Comparison of ENCODE assay signal across 9 cellular contexts in the genomic region with DNA sequence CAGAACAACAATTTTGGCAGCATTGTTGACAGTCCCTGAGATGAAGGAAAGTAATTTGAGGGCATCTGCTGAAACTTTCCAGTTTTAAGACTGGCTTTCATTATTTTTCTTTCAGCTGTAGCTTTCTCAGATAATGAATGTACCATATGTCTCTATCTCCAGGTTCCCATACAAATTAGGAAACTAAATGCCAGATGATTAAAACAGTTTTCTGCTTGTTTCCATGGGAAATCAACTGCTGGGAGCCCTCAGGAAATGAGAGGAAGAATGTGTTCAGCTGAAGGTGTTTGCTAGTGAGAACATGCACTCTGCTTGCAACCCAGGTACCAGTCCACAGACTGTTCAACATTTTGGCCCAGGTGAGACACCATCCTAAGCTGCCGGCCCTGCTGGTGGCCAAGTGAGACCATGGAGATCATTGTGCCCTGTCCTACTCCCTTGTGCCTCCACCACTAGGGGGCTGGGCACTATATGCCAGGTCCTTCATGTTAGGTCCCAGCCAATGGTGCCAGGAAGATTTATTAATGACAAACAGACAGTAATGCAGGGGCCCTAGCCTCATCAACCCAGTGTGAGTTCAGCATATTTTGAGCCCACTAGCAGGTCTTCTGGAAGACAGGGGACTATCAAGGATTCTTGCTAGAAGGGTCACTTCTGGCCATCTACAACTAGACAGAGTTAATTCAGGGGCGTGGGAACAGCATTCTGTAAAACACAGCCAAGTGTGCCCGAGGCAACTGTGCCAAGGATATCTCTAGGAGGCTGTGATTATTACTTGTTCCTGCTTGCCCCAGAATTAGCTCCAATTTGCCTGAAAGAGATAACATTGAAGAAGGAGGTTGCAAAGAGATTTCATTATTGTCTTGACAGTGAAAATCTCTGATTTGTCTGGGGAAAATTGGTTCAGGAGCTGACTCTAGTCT. TPM values are rescaled to one million over a fixed set of nuclear protein-coding genes. Genes with fewer than 3 reads are reported as not detected.
A peak's percentile ranks its signal among the peaks of the same experiment; 100 is the strongest.
DNase-seq lines count a peak whose midpoint lies in the region; ATAC-seq and TF ChIP-seq lines count a peak whose summit lies in the region.
"Had no signal": no experiment of that assay in that cellular context is flagged by ENCODE, and none has a peak within 500 bp of the region (broad histone marks: within the 10 kb centered on the region; RNA-seq: fewer than 3 reads in every experiment).

No MANE protein-coding gene starts in this region.

- H3K36me3 Mint-ChIP-seq in activated CD8-positive, alpha-beta T cell treated with anti-CD3 and anti-CD28 coated beads for 36 hours (ENCODE audit: low read depth), result peaks cover 51% of the 10 kb centered on the region
- H3K36me3 Mint-ChIP-seq in activated CD8-positive, alpha-beta T cell treated with anti-CD3 and anti-CD28 coated beads, Interleukin-2, amount 10 ng/mL, durations not matched to agents 7 days and 5 days (ENCODE audit: low read depth), result peaks cover 49% of the 10 kb centered on the region

- H3K4me3 Mint-ChIP-seq in activated CD8-positive, alpha-beta T cell treated with anti-CD3 and anti-CD28 coated beads for 36 hours, result no peak overlapping the region
- H3K4me3 Mint-ChIP-seq in activated CD8-positive, alpha-beta T cell treated with anti-CD3 and anti-CD28 coated beads, Interleukin-2, amount 10 ng/mL, durations not matched to agents 7 days and 5 days, result no peak overlapping the region
- H3K4me3 Mint-ChIP-seq: dendritic cell treated with granulocyte-macrophage colony-stimulating factor and Interleukin-4, amounts not matched to agents 40 ng/mL and 50 ng/mL, for 4 days had no signal

- peaks cover 21% of the 10 kb centered on the region for H3K9me3 Mint-ChIP-seq in activated CD8-positive, alpha-beta T cell treated with anti-CD3 and anti-CD28 coated beads for 36 hours
- H3K9me3 Mint-ChIP-seq in activated CD8-positive, alpha-beta T cell treated with anti-CD3 and anti-CD28 coated beads, Interleukin-2, amount 10 ng/mL, durations not matched to agents 7 days and 5 days (ENCODE audit: insufficient read depth), result peaks cover 11% of the 10 kb centered on the region

- H3K4me1 Mint-ChIP-seq in activated CD8-positive, alpha-beta T cell treated with anti-CD3 and anti-CD28 coated beads for 36 hours (ENCODE audit: low read depth), result peaks cover 70% of the 10 kb centered on the region
- H3K4me1 Mint-ChIP-seq in activated CD8-positive, alpha-beta T cell treated with anti-CD3 and anti-CD28 coated beads, Interleukin-2, amount 10 ng/mL, durations not matched to agents 7 days and 5 days (ENCODE audit: low read depth), result peaks cover 63% of the 10 kb centered on the region

- H3K4me3 ChIP-seq in foreskin fibroblast (ENCODE audit: low read depth in 1 of 2, low read length in 2 of 2) (no peak overlapping the region), coronary artery (no peak overlapping the region)

- no peaks in the 10 kb centered on the region for H3K27me3 Mint-ChIP-seq in activated CD8-positive, alpha-beta T cell treated with anti-CD3 and anti-CD28 coated beads for 36 hours
- no peaks in the 10 kb centered on the region for H3K27me3 Mint-ChIP-seq in activated CD8-positive, alpha-beta T cell treated with anti-CD3 and anti-CD28 coated beads, Interleukin-2, amount 10 ng/mL, durations not matched to agents 7 days and 5 days (ENCODE audit: low read depth)
- H3K27me3 Mint-ChIP-seq: dendritic cell treated with granulocyte-macrophage colony-stimulating factor and Interleukin-4, amounts not matched to agents 40 ng/mL and 50 ng/mL, for 4 days had no signal

- H3K27ac ChIP-seq in temporal lobe (ENCODE audit: low read depth, low read length), result peak overlapping the region; percentile 22
- no peak overlapping the region for H3K27ac ChIP-seq in coronary artery

- ATAC-seq in activated CD8-positive, alpha-beta T cell treated with anti-CD3 and anti-CD28 coated beads for 36 hours, result no peak
- no peak for ATAC-seq in activated CD8-positive, alpha-beta T cell treated with anti-CD3 and anti-CD28 coated beads, Interleukin-2, amount 10 ng/mL, durations not matched to agents 7 days and 5 days

- CTCF ChIA-PET in activated CD8-positive, alpha-beta T cell treated with anti-CD3 and anti-CD28 coated beads for 36 hours (lab: Charles Lee), result interaction anchor here (0.7 to 7.3 kb wide), 12 partner anchors 9 to 147 kb away, joined by 3 to 84 read pairs (median 4); partner anchors contain the start of gene LRRC8C
- CTCF ChIA-PET in activated CD8-positive, alpha-beta T cell treated with anti-CD3 and anti-CD28 coated beads, Interleukin-2, amount 10 ng/mL, durations not matched to agents 7 days and 5 days (lab: Charles Lee), result interaction anchor here (1.1 to 5.5 kb wide), 9 partner anchors 7 to 147 kb away, joined by 3 to 53 read pairs (median 9); partner anchors contain the start of gene LRRC8C

- DNase-seq in activated CD8-positive, alpha-beta T cell treated with anti-CD3 and anti-CD28 coated beads for 36 hours, result peak; percentile 48
- DNase-seq in activated CD8-positive, alpha-beta T cell treated with anti-CD3 and anti-CD28 coated beads, Interleukin-2, amount 10 ng/mL, durations not matched to agents 7 days and 5 days, result no peak
- DNase-seq in RPMI8226 (peak; percentile 45), foreskin fibroblast (no peak), NCI-H2171 (lab: John Stamatoyannopoulos, UW) (no peak), NCI-H2196 (lab: John Stamatoyannopoulos, UW; ENCODE audit: unreplicated experiment) (no peak), coronary artery (ENCODE audit: low spot score) (no peak)

- H3K27ac Mint-ChIP-seq in activated CD8-positive, alpha-beta T cell treated with anti-CD3 and anti-CD28 coated beads for 36 hours, result no peak overlapping the region
- H3K27ac Mint-ChIP-seq in activated CD8-positive, alpha-beta T cell treated with anti-CD3 and anti-CD28 coated beads, Interleukin-2, amount 10 ng/mL, durations not matched to agents 7 days and 5 days, result no peak overlapping the region
- H3K27ac Mint-ChIP-seq: dendritic cell treated with granulocyte-macrophage colony-stimulating factor and Interleukin-4, amounts not matched to agents 40 ng/mL and 50 ng/mL, for 4 days had no signal

- peak; percentile 54 for TF ChIP-seq CTCF in activated CD8-positive, alpha-beta T cell treated with anti-CD3 and anti-CD28 coated beads for 36 hours (IDR thresholded peaks at IDR 0.05)
- TF ChIP-seq CTCF in foreskin fibroblast (IDR thresholded peaks at IDR 0.05; ENCODE audit: low read depth, low read length) (peak; percentile 21), coronary artery (IDR thresholded peaks at IDR 0.05) (no peak)

- POLR2A ChIA-PET in activated CD8-positive, alpha-beta T cell treated with anti-CD3 and anti-CD28 coated beads for 36 hours (lab: Charles Lee), result interaction anchor here (1.0 to 2.5 kb wide), 4 partner anchors 11 to 20 kb away, joined by 3 to 10 read pairs (median 4); partner anchors contain the start of gene LRRC8C
- POLR2A ChIA-PET in activated CD8-positive, alpha-beta T cell treated with anti-CD3 and anti-CD28 coated beads, Interleukin-2, amount 10 ng/mL, durations not matched to agents 7 days and 5 days (lab: Charles Lee), result interaction anchor here (1.2 kb wide), 1 partner anchor 11 kb away, joined by 5 read pairs; no protein-coding TSS in a partner anchor

- intact Hi-C loops in activated CD8-positive, alpha-beta T cell treated with anti-CD3 and anti-CD28 coated beads for 36 hours (cut with micrococcal nuclease), result no loop called here

RNA-seq across cellular contexts. Expression of gene LRRC8C, which starts 17.0 kb away (rescaled TPM):
- total RNA-seq in activated CD8-positive, alpha-beta T cell treated with anti-CD3 and anti-CD28 coated beads for 36 hours, result 10 to 100 TPM; 34.4 to 37.4 TPM
- total RNA-seq in activated CD8-positive, alpha-beta T cell treated with anti-CD3 and anti-CD28 coated beads, Interleukin-2, amount 10 ng/mL, durations not matched to agents 7 days and 5 days, result 10 to 100 TPM; 32.9 to 35.0 TPM
- 7.6 TPM for total RNA-seq in temporal lobe

Comparison
In these comparisons a context has a peak if more than half of its experiments do, and no peak if none do; other contexts are left out.
1. DNase-seq: peak in activated CD8-positive, alpha-beta T cell treated with anti-CD3 and anti-CD28 coated beads for 36 hours (single experiment) and RPMI8226 (single experiment); none in activated CD8-positive, alpha-beta T cell treated with anti-CD3 and anti-CD28 coated beads, Interleukin-2, amount 10 ng/mL, durations not matched to agents 7 days and 5 days (single experiment), foreskin fibroblast (0 of 2), NCI-H2171 (single experiment), NCI-H2196 (single experiment) and coronary artery (single experiment).